32 cellular contexts compared by ENCODE assay signal in genomic region chr6:78031228-78031627, GRCh38.
"Had no signal": no experiment of that assay in that cellular context is flagged by ENCODE, and none has a peak within 500 bp of the region (broad histone marks: within the 10 kb centered on the region; RNA-seq: fewer than 3 reads in every experiment).

No MANE protein-coding gene starts in this region.

- H3K36me3 ChIP-seq: ascending aorta, cardiac muscle cell, WERI-Rb-1 had no signal

- DNase-seq: activated CD4-positive, alpha-beta memory T cell treated with anti-CD3 and anti-CD28 coated beads, Interleukin-2, amount 10 ng/mL, durations not matched to agents 7 days and 5 days; activated CD4-positive, alpha-beta T cell treated with anti-CD3 and anti-CD28 coated beads for 1 hour; activated CD4-positive, alpha-beta T cell treated with anti-CD3 and anti-CD28 coated beads for 36 hours; activated CD4-positive, alpha-beta T cell treated with anti-CD3 and anti-CD28 coated beads for 48 hours; activated CD4-positive, alpha-beta T cell treated with anti-CD3 and anti-CD28 coated beads, Interleukin-2, amount 10 ng/mL, durations not matched to agents 7 days and 5 days; activated CD4-positive, alpha-beta T cell treated with anti-CD3 and anti-CD28 coated beads, Interleukin-2, amount 50 U/mL, for 48 hours; activated CD4-positive, CD25-positive, alpha-beta regulatory T cell; activated CD8-positive, alpha-beta memory T cell treated with anti-CD3 and anti-CD28 coated beads for 24 hours; activated CD8-positive, alpha-beta memory T cell treated with anti-CD3 and anti-CD28 coated beads, Interleukin-2, amount 10 ng/mL, durations not matched to agents 7 days and 5 days; activated CD8-positive, alpha-beta memory T cell treated with anti-CD3 and anti-CD28 coated beads, Interleukin-2, amount 50 U/mL, for 48 hours; activated CD8-positive, alpha-beta T cell treated with anti-CD3 and anti-CD28 coated beads, Interleukin-2, amount 10 ng/mL, durations not matched to agents 7 days and 5 days; activated effector memory CD4-positive, alpha-beta T cell treated with Interleukin-2 at 50 U/mL for 16 hours; activated gamma-delta T cell; activated naive CD4-positive, alpha-beta T cell treated with anti-CD3 and anti-CD28 coated beads, Interleukin-2, amount 10 ng/mL, durations not matched to agents 7 days and 5 days; activated naive CD4-positive, alpha-beta T cell treated with Interleukin-2 at 50 U/mL for 16 hours; activated naive CD8-positive, alpha-beta T cell treated with anti-CD3 and anti-CD28 coated beads, Interleukin-2, amount 10 ng/mL, durations not matched to agents 7 days and 5 days; activated naive CD8-positive, alpha-beta T cell treated with anti-CD3 and anti-CD28 coated beads, Interleukin-2, amount 50 U/mL, for 24 hours; activated T-cell treated with anti-CD3 and anti-CD28 coated beads, Interleukin-2, amount 50 U/mL, for 24 hours; activated T-cell treated with anti-CD3 and anti-CD28 coated beads, Interleukin-2, amount 50 U/mL, for 48 hours; amygdala; anterior cingulate cortex; caudate nucleus; cerebellar nuclear complex; T-helper 2 cell; T-helper 9 cell; WERI-Rb-1 had no signal

- H3K27me3 ChIP-seq: ascending aorta, cardiac muscle cell had no signal

- ATAC-seq: activated CD4-positive, alpha-beta T cell treated with anti-CD3 and anti-CD28 coated beads for 36 hours; activated CD4-positive, CD25-positive, alpha-beta regulatory T cell treated with anti-CD3 and anti-CD28 coated beads, Interleukin-2, amount 50 U/mL, for 24 hours; activated CD8-positive, alpha-beta memory T cell treated with anti-CD3 and anti-CD28 coated beads, Interleukin-2, amount 10 ng/mL, durations not matched to agents 7 days and 5 days; activated CD8-positive, alpha-beta T cell treated with anti-CD3 and anti-CD28 coated beads, Interleukin-2, amount 10 ng/mL, durations not matched to agents 7 days and 5 days; activated naive CD8-positive, alpha-beta T cell treated with anti-CD3 and anti-CD28 coated beads, Interleukin-2, amount 50 U/mL, for 24 hours; WTC11 had no signal

- H3K4me3 ChIP-seq: ascending aorta, cardiac muscle cell had no signal

- H3K4me1 ChIP-seq: ascending aorta had no signal

- H3K9me3 ChIP-seq: ascending aorta had no signal

- H3K27ac ChIP-seq: ascending aorta, cardiac muscle cell, WERI-Rb-1 had no signal

- FAIRE-seq: bronchial epithelial cell, TTC549 had no signal
